24 cellular contexts compared by ENCODE assay signal in the genomic region with DNA sequence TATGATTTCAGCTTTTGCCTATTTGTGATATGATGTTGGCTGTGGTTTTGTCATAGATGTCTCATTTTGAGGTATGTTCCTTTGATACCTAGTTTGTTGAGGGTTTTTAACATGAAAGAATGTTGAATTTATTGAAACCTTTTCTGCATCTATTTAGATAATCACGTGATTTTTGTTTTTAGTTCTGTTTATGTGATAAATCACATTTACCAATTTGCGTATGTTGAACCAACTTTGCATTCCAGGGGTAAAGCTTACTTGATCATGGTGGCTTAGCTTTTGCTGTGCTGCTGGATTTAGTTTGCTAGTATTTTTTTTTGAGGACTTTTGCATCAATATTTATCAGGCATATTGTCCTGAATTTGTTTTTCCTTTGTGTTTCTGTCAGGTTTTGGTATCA. TPM values are rescaled to one million over a fixed set of nuclear protein-coding genes. Genes with fewer than 3 reads are reported as not detected.
"Had no signal": no experiment of that assay in that cellular context is flagged by ENCODE, and none has a peak within 500 bp of the region (broad histone marks: within the 10 kb centered on the region; RNA-seq: fewer than 3 reads in every experiment).

No MANE protein-coding gene starts in this region.

- H3K4me1 Mint-ChIP-seq: mesothelial cell of epicardium had no signal

- H3K4me3 Mint-ChIP-seq: mesothelial cell of epicardium had no signal

- H3K27ac Mint-ChIP-seq: mesothelial cell of epicardium had no signal

- H3K36me3 Mint-ChIP-seq: mesothelial cell of epicardium had no signal

- DNase-seq: dermis blood vessel endothelial cell; dorsolateral prefrontal cortex; effector CD4-positive, alpha-beta T cell; effector memory CD4-positive, alpha-beta T cell; foreskin keratinocyte; heart left ventricle; hypothalamus; left cardiac atrium; left lung; left ventricle myocardium superior; lower lobe of right lung; mesenchymal stem cell; mucosa of descending colon had no signal

- ATAC-seq: foreskin keratinocyte, gastroesophageal sphincter, heart left ventricle, left cardiac atrium, left lung, left ventricle myocardium superior, lower lobe of right lung, mucosa of descending colon had no signal

RNA-seq across cellular contexts. Expression of a gene that starts 51.9 kb away (rescaled TPM):
- total RNA-seq: dermis blood vessel endothelial cell, endothelial cell of umbilical vein, epithelial cell of proximal tubule, fibroblast of lung, fibroblast of villous mesenchyme, frontal cortex, hepatocyte, kidney epithelial cell, left ventricle myocardium superior, lung microvascular endothelial cell, myocyte had no signal
- polyA plus RNA-seq: endothelial cell of umbilical vein, fibroblast of lung, hepatocyte had no signal
